8 cellular contexts compared by ENCODE assay signal in the genomic region with DNA sequence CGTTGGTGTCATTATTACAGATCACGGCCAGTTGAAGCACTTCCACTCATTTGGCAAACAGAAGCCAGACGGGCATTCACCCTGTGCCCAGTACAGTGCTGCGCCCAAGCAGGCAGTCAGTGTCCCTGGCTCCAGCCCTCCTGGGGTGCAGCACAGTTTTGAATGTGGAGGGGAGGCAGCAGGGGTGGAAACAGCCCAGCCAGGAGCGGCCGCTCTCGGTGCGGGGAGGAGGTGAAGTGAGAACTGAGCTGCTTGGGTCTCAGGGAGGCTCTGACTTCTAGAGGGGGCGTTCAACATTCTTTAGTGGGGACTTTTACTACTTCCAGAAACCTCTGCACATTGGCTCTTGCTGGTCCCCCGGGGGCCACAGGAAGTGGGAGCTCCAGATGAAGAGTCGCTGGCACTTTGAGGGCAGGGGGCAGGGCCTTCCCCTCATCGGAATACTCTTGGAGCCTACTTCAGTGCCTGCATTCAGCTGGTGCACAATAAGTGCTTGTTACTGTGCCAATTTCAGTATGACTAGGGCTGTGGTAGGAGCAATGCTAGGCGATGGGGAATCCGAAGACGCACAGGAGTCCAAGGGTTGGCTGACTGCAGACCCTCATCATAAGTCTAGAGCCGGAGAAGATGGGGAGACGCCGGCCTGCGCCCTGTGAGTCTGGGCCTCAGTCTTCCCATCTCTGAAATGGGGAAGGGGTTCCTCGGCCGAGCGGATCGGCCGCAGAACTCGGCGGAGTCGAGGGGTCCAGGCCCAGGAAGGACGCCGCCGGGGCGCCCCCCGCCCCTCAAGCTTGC. TPM values are rescaled to one million over a fixed set of nuclear protein-coding genes. Genes with fewer than 3 reads are reported as not detected.
A peak's percentile ranks its signal among the peaks of the same experiment; 100 is the strongest.
DNase-seq lines count a peak whose midpoint lies in the region; ATAC-seq and TF ChIP-seq lines count a peak whose summit lies in the region.

No MANE protein-coding gene starts in this region.

- intact Hi-C loops in uterus (cut with DNase I; ENCODE audit: low total_unique reads) = no loop called here

- H3K4me3 Mint-ChIP-seq in memory B cell = peak overlapping the region; percentile 94

- DNase-seq in AG10803 (ENCODE audit: low read depth) (peak; percentile 38), astrocyte of the spinal cord (ENCODE audit: low read depth, low spot score) (peak; percentile 39), memory B cell (ENCODE audit: low spot score in 2 of 2) (no peak), uterus (no peak), NOMO-1 treated with DMSO at 0.1 percent for 48 hours (lab: John Stamatoyannopoulos, UW; ENCODE audit: unreplicated experiment) (no peak), kidney glomerular epithelial cell (lab: John Stamatoyannopoulos, UW) (no peak)

- no peaks in the 10 kb centered on the region for H3K27me3 ChIP-seq in uterus

- H3K36me3 Mint-ChIP-seq in memory B cell = peaks cover 4% of the 10 kb centered on the region

- no peaks in the 10 kb centered on the region for H3K27me3 Mint-ChIP-seq in memory B cell

- H3K9me3 ChIP-seq in uterus = no peaks in the 10 kb centered on the region

- no peak for TF ChIP-seq POLR2A in uterus (IDR thresholded peaks at IDR 0.05)

- H3K36me3 ChIP-seq in uterus = no peaks in the 10 kb centered on the region

- peaks cover 3 to 15% of the 10 kb centered on the region in 2 donors for H3K4me1 ChIP-seq in uterus

- ATAC-seq in HG02759 (IDR thresholded peaks at IDR 0.05; ENCODE audit: unreplicated experiment) (peak; percentile 6), memory B cell (ENCODE audit: low read depth) (peak; percentile 2), HG03039 (IDR thresholded peaks at IDR 0.05; ENCODE audit: unreplicated experiment) (no peak)

- TF ChIP-seq CTCF in AG10803 (conservative IDR thresholded peaks at IDR 0.05; ENCODE audit: low read length) (no peak), astrocyte of the spinal cord (IDR thresholded peaks at IDR 0.05; ENCODE audit: low read depth, low read length) (no peak), uterus (IDR thresholded peaks at IDR 0.05) (no peak)

- H3K4me1 Mint-ChIP-seq in memory B cell = peaks cover 47% of the 10 kb centered on the region

- H3K9me3 Mint-ChIP-seq in memory B cell = no peaks in the 10 kb centered on the region

- peak overlapping the region; percentile 94 for H3K27ac Mint-ChIP-seq in memory B cell

- peak overlapping the region; percentile 53 to 91 for H3K27ac ChIP-seq in uterus

- H3K4me3 ChIP-seq in AG10803 (ENCODE audit: low read length) = peak overlapping the region; percentile 67
- peak overlapping the region; percentile 41 for H3K4me3 ChIP-seq in astrocyte of the spinal cord (ENCODE audit: low read depth, low read length)
- peak overlapping the region in 1 of 2 donors; percentile 35 for H3K4me3 ChIP-seq in uterus

- in situ Hi-C loops in astrocyte of the spinal cord (cut with HindIII; ENCODE audit: low sequenced_read_pairs) = no loop called here

RNA-seq across cellular contexts. Expression of gene NEK6, which starts 0.5 kb away (rescaled TPM):
- total RNA-seq in uterus = 10 to 100 TPM in 3 of 4 donors, 1 to 10 TPM in 1; 6.1 to 38.5 (median 34.7) TPM

Comparison
In these comparisons a context has a peak if more than half of its experiments do, and no peak if none do; other contexts are left out.
1. DNase-seq: peak in AG10803 (single experiment) and astrocyte of the spinal cord (single experiment); none in memory B cell (0 of 2), uterus (0 of 2), NOMO-1 treated with DMSO at 0.1 percent for 48 hours (single experiment) and kidney glomerular epithelial cell (single experiment).